ENCODE assay signal across 8 cellular contexts in genomic region chr17:7477392-7478275, GRCh38. TPM values are rescaled to one million over a fixed set of nuclear protein-coding genes. Genes with fewer than 3 reads are reported as not detected.
A peak's percentile ranks its signal among the peaks of the same experiment; 100 is the strongest.
DNase-seq lines count a peak whose midpoint lies in the region; ATAC-seq and TF ChIP-seq lines count a peak whose summit lies in the region.

No MANE protein-coding gene starts in this region.

- 35% methylated on average over 14 of the region's 26 CpGs for WGBS in right lobe of liver (ENCODE audit: insufficient coverage, low coverage, low lambda C conversion rate, missing lambda C conversion rate)
- WGBS in stomach, 5 donors = 13 to 20% (median 14%) methylated on average over 26 of the region's 26 CpGs

- peak overlapping the region in 2 of 3 donors; percentile 9 to 79 for H3K4me3 ChIP-seq in right lobe of liver
- H3K4me3 ChIP-seq in stomach = peak overlapping the region; percentile 87 to 99 (median 96)

- H3K27me3 ChIP-seq in right lobe of liver (no peaks in the 10 kb centered on the region), stomach (no peaks in the 10 kb centered on the region)

- no peak for TF ChIP-seq POLR2A in right lobe of liver (IDR thresholded peaks at IDR 0.05)
- no peak for TF ChIP-seq POLR2A in stomach (IDR thresholded peaks at IDR 0.05)

- ATAC-seq in SK-N-SH treated with all-trans-retinoic acid at 6 μM for 48 hours (no peak), right lobe of liver (peak; percentile 6 to 19 (median 16)), GM18519 (IDR thresholded peaks at IDR 0.05; ENCODE audit: low FRiP score, unreplicated experiment) (no peak), GM18867 (IDR thresholded peaks at IDR 0.05; ENCODE audit: unreplicated experiment) (no peak)

- DNase-seq in GM04504 (ENCODE audit: low read depth) = peak; percentile 83
- DNase-seq in dedifferentiated amniotic fluid mesenchymal stem cell (ENCODE audit: extremely low spot score) = peak; percentile 86
- DNase-seq in right lobe of liver = peak in 1 of 3 donors; percentile 42
- DNase-seq in stomach = peak; percentile 60
- no peak for DNase-seq in ureter (ENCODE audit: low spot score)

- TF ChIP-seq CTCF in right lobe of liver (IDR thresholded peaks at IDR 0.05) (no peak), stomach (IDR thresholded peaks at IDR 0.05) (no peak)

- intact Hi-C loops in right lobe of liver (cut with DNase I) = no loop called here
- intact Hi-C loops in stomach (cut with DNase I; ENCODE audit: low total_unique reads) = loop anchor here (5.0 kb wide), 1 partner anchor 40 kb away; the partner anchor contains the start of genes FGF11 and TMEM102

- H3K27ac ChIP-seq in right lobe of liver (peak overlapping the region in 2 of 3 donors; percentile 39 to 98), stomach (peak overlapping the region; percentile 97 to 100 (median 100))

- H3K36me3 ChIP-seq in right lobe of liver = no peaks in the 10 kb centered on the region
- no peaks in the 10 kb centered on the region for H3K36me3 ChIP-seq in stomach

- H3K4me1 ChIP-seq in right lobe of liver (peaks cover 0 to 20% (median 10%) of the 10 kb centered on the region in 4 donors), stomach (peaks cover 38 to 85% (median 65%) of the 10 kb centered on the region in 4 donors)

- no peak for TF ChIP-seq EP300 in stomach (IDR thresholded peaks at IDR 0.05)

- H3K9me3 ChIP-seq in right lobe of liver (no peaks in the 10 kb centered on the region), stomach (no peaks in the 10 kb centered on the region)

TF ChIP-seq in SK-N-SH treated with all-trans-retinoic acid at 6 μM for 48 hours, 23 proteins besides CTCF, POLR2A, EP300 and RAD21:
- TF ChIP-seq ZNF70 (CRISPR knock-in tag; IDR thresholded peaks at IDR 0.05) (0 out of 2 replicates have a peak, but pooled peaks have one; percentile 24), OSR1 (CRISPR knock-in tag; IDR thresholded peaks at IDR 0.05) (no peak), ZC3H10 (CRISPR knock-in tag; IDR thresholded peaks at IDR 0.05) (no peak), ZNF8 (CRISPR knock-in tag; IDR thresholded peaks at IDR 0.05) (no peak), RARB (CRISPR knock-in tag; IDR thresholded peaks at IDR 0.05) (no peak), ESRRG (CRISPR knock-in tag; IDR thresholded peaks at IDR 0.05) (no peak)
- TF ChIP-seq, protein P1, sequence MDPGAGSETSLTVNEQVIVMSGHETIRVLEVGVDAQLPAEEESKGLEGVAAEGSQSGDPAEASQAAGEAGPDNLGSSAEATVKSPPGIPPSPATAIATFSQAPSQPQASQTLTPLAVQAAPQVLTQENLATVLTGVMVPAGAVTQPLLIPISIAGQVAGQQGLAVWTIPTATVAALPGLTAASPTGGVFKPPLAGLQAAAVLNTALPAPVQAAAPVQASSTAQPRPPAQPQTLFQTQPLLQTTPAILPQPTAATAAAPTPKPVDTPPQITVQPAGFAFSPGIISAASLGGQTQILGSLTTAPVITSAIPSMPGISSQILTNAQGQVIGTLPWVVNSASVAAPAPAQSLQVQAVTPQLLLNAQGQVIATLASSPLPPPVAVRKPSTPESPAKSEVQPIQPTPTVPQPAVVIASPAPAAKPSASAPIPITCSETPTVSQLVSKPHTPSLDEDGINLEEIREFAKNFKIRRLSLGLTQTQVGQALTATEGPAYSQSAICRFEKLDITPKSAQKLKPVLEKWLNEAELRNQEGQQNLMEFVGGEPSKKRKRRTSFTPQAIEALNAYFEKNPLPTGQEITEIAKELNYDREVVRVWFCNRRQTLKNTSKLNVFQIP (CRISPR knock-in tag; IDR thresholded peaks at IDR 0.05; ENCODE audit: borderline replicate concordance, low read depth) = no peak
- TF ChIP-seq, protein P2, sequence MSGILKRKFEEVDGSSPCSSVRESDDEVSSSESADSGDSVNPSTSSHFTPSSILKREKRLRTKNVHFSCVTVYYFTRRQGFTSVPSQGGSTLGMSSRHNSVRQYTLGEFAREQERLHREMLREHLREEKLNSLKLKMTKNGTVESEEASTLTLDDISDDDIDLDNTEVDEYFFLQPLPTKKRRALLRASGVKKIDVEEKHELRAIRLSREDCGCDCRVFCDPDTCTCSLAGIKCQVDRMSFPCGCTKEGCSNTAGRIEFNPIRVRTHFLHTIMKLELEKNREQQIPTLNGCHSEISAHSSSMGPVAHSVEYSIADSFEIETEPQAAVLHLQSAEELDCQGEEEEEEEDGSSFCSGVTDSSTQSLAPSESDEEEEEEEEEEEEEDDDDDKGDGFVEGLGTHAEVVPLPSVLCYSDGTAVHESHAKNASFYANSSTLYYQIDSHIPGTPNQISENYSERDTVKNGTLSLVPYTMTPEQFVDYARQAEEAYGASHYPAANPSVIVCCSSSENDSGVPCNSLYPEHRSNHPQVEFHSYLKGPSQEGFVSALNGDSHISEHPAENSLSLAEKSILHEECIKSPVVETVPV (CRISPR knock-in tag; IDR thresholded peaks at IDR 0.05) = no peak
TF ChIP-seq in SK-N-SH treated with all-trans-retinoic acid at 6 μM for 48 hours: peak in this region for 1.

RNA-seq across cellular contexts. Expression of gene ZBTB4, which starts 1.8 kb away (rescaled TPM):
- 10 to 100 TPM in 1 of 6 experiments, 1 to 10 TPM in 5; 5.7 to 10.5 (median 7.9) TPM for total RNA-seq in right lobe of liver
- 10 to 100 TPM; 15.8 to 31.5 (median 29.0) TPM for total RNA-seq in stomach
- 10 to 100 TPM; 16.3 to 18.0 (median 17.9) TPM for polyA plus RNA-seq in stomach
- 65.5 TPM for total RNA-seq in ureter

RNA-seq across cellular contexts. Expression of gene SLC35G6, which starts 3.6 kb away (rescaled TPM):
- total RNA-seq in right lobe of liver (not detected), stomach (not detected), ureter (not detected)
- not detected for polyA plus RNA-seq in stomach

RNA-seq across cellular contexts. Expression of gene POLR2A, which starts 6.5 kb away (rescaled TPM):
- total RNA-seq in right lobe of liver = 10 to 100 TPM; 36.1 to 49.9 (median 46.0) TPM
- total RNA-seq in stomach = 100 to 1,000 TPM in 2 of 5 donors, 10 to 100 TPM in 3; 55.4 to 750 (median 85.2) TPM
- 10 to 100 TPM in 1 of 3 donors, 1 to 10 TPM in 2; 8.1 to 12.7 (median 10.0) TPM for polyA plus RNA-seq in stomach
- 151 TPM for total RNA-seq in ureter

RNA-seq across cellular contexts. Expression of gene CHRNB1, which starts 32.8 kb away (rescaled TPM):
- 10 to 100 TPM in 2 of 6 experiments, 1 to 10 TPM in 4; 6.0 to 12.3 (median 8.2) TPM for total RNA-seq in right lobe of liver
- 1 to 10 TPM in 3 of 5 donors, not detected in 2; 1.8 to 6.4 (median 4.2) TPM for total RNA-seq in stomach
- 10 to 100 TPM in 2 of 3 donors, 1 to 10 TPM in 1; 9.2 to 12.0 (median 10.7) TPM for polyA plus RNA-seq in stomach
- 6.8 TPM for total RNA-seq in ureter

RNA-seq across cellular contexts. Expression of gene FGF11, which starts 38.3 kb away (rescaled TPM):
- total RNA-seq in right lobe of liver (under 1 TPM in 5 of 6 experiments, not detected in 1; 0.37 to 0.84 (median 0.68) TPM), stomach (10 to 100 TPM in 1 of 5 donors, under 1 TPM in 1, not detected in 3; 0.37 to 15.6 TPM), ureter (3.5 TPM)
- polyA plus RNA-seq in stomach = 1 to 10 TPM in 1 of 3 donors, under 1 TPM in 1, not detected in 1; 0.50 to 2.9 TPM

Comparison
In these comparisons a context has a peak if more than half of its experiments do, and no peak if none do; other contexts are left out.
1. ATAC-seq: peak in right lobe of liver (4 of 4); none in SK-N-SH treated with all-trans-retinoic acid at 6 μM for 48 hours (single experiment), GM18519 (single experiment) and GM18867 (single experiment).